In genomic region chr1:245875581-245876263, GRCh38 we compare ENCODE assay signal across 17 cellular contexts.
DNase-seq lines count a peak whose midpoint lies in the region; ATAC-seq and TF ChIP-seq lines count a peak whose summit lies in the region.
"Had no signal": no experiment of that assay in that cellular context is flagged by ENCODE, and none has a peak within 500 bp of the region (broad histone marks: within the 10 kb centered on the region; RNA-seq: fewer than 3 reads in every experiment).

No MANE protein-coding gene starts in this region.

- H3K36me3 Mint-ChIP-seq in CD4-positive, alpha-beta memory T cell, result peaks cover 2 to 19% of the 10 kb centered on the region in 2 donors
- H3K36me3 Mint-ChIP-seq: natural killer cell treated with Interleukin-12 subunit alpha and Interleukin-12 subunit beta and Interleukin-15 and Interleukin-18, amount 100 ng/mL, for 72 hours; stimulated activated effector memory CD8-positive, alpha-beta T cell treated with anti-CD3 and anti-CD28 coated beads, Interleukin-12 subunit alpha, Interleukin-12 subunit beta, amount 100 ng/mL, for 72 hours had no signal

- TF ChIP-seq CTCF in heart right ventricle (IDR thresholded peaks at IDR 0.05) (no peak), right atrium auricular region (IDR thresholded peaks at IDR 0.05) (no peak), SK-N-SH (IDR thresholded peaks at IDR 0.05) (no peak), fibroblast of the aortic adventitia (IDR thresholded peaks at IDR 0.05; ENCODE audit: insufficient read depth, low read length) (no peak), upper lobe of right lung (IDR thresholded peaks at IDR 0.05) (no peak)

- no peaks in the 10 kb centered on the region for H3K4me1 Mint-ChIP-seq in CD4-positive, alpha-beta memory T cell
- H3K4me1 Mint-ChIP-seq: activated T-helper 17 cell treated with anti-CD3 and anti-CD28 coated beads, Interleukin-2, amount 50 U/mL, for 72 hours; stimulated activated effector memory CD8-positive, alpha-beta T cell treated with anti-CD3 and anti-CD28 coated beads, Interleukin-12 subunit alpha, Interleukin-12 subunit beta, amount 100 ng/mL, for 72 hours had no signal

- H3K27me3 Mint-ChIP-seq in CD4-positive, alpha-beta memory T cell, result no peaks in the 10 kb centered on the region
- H3K27me3 Mint-ChIP-seq: activated T-helper 17 cell treated with anti-CD3 and anti-CD28 coated beads, Interleukin-2, amount 50 U/mL, for 72 hours; natural killer cell treated with Interleukin-12 subunit alpha and Interleukin-12 subunit beta and Interleukin-15 and Interleukin-18, amount 100 ng/mL, for 72 hours had no signal

- no peak overlapping the region for H3K27ac Mint-ChIP-seq in CD4-positive, alpha-beta memory T cell
- H3K27ac Mint-ChIP-seq: activated T-helper 17 cell treated with anti-CD3 and anti-CD28 coated beads, Interleukin-2, amount 50 U/mL, for 72 hours; natural killer cell treated with Interleukin-12 subunit alpha and Interleukin-12 subunit beta and Interleukin-15 and Interleukin-18, amount 100 ng/mL, for 72 hours; stimulated activated effector memory CD8-positive, alpha-beta T cell treated with anti-CD3 and anti-CD28 coated beads, Interleukin-12 subunit alpha, Interleukin-12 subunit beta, amount 100 ng/mL, for 72 hours; T-helper 2 cell treated with Interferon-gamma antibody and Interleukin-4, amounts not matched to agents 5 μg/mL and 100 μg/mL, for 36 hours had no signal

- H2AFZ ChIP-seq in SK-N-SH (ENCODE audit: low read depth), result no peak overlapping the region

- H4K20me1 ChIP-seq in SK-N-SH (ENCODE audit: insufficient read depth), result no peaks in the 10 kb centered on the region

- H3K9me3 ChIP-seq in heart right ventricle (no peaks in the 10 kb centered on the region), right atrium auricular region (no peaks in the 10 kb centered on the region), SK-N-SH (no peaks in the 10 kb centered on the region), upper lobe of right lung (no peaks in the 10 kb centered on the region)
- H3K9me3 ChIP-seq in CD4-positive, alpha-beta memory T cell (ENCODE audit: control insufficient read depth in 1 of 2, low read length in 2 of 2), result no peaks in the 10 kb centered on the region
- H3K9me3 ChIP-seq: adrenal gland, gastroesophageal sphincter, prostate gland, thyroid gland had no signal

- peaks cover 28% of the 10 kb centered on the region for H3F3A ChIP-seq in SK-N-SH (replicated peaks; ENCODE audit: insufficient read depth)

- H3K4me2 ChIP-seq in SK-N-SH, result peak overlapping the region; percentile 51

- H3K4me1 ChIP-seq in heart right ventricle (peaks cover 3 to 40% (median 17%) of the 10 kb centered on the region in 9 donors), right atrium auricular region (peaks cover 0 to 20% of the 10 kb centered on the region in 2 donors), SK-N-SH (ENCODE audit: control insufficient read depth in 1 of 2, insufficient read depth in 2 of 2, low read depth in 1 of 2, low read length in 1 of 2) (peaks cover 29 to 74% of the 10 kb centered on the region in 2 experiments), upper lobe of right lung (peaks cover 24% of the 10 kb centered on the region)
- H3K4me1 ChIP-seq in CD4-positive, alpha-beta memory T cell (ENCODE audit: insufficient read depth, low read length), result no peaks in the 10 kb centered on the region
- H3K4me1 ChIP-seq: prostate gland had no signal

- CTCF ChIA-PET in SK-N-SH (lab: Yijun Ruan, JAX), result interaction anchor here (0.6 to 4.0 kb wide), 9 partner anchors 13 to 128 kb away, joined by 3 to 22 read pairs (median 4); no protein-coding TSS in a partner anchor
- CTCF ChIA-PET in CD4-positive, alpha-beta memory T cell (lab: Charles Lee; ENCODE audit: partially characterized antibody), result interaction anchor here (1.3 kb wide), 1 partner anchor 128 kb away, joined by 3 read pairs; no protein-coding TSS in a partner anchor

- H3K27ac ChIP-seq in heart right ventricle (peak overlapping the region in 6 of 10 donors; percentile 1 to 70 (median 62)), right atrium auricular region (no peak overlapping the region), SK-N-SH (ENCODE audit: low read depth in 2 of 2, low read length in 1 of 2) (peak overlapping the region; percentile 96 to 100), upper lobe of right lung (peak overlapping the region; percentile 66)
- H3K27ac ChIP-seq in CD4-positive, alpha-beta memory T cell (ENCODE audit: low read depth, low read length), result no peak overlapping the region

- peak overlapping the region; percentile 60; the same call in 1 of the 2 replicates for H3K9ac ChIP-seq in SK-N-SH

- TF ChIP-seq RAD21 in SK-N-SH (IDR thresholded peaks at IDR 0.05; ENCODE audit: low read length), result peak; percentile 34

- WGBS in heart right ventricle, 2 donors, result 62 to 68% methylated on average over 4 of the region's 4 CpGs
- WGBS in SK-N-SH (ENCODE audit: low lambda C conversion rate), result 57% methylated on average over 4 of the region's 4 CpGs

- H3K79me2 ChIP-seq in SK-N-SH (ENCODE audit: insufficient read depth), result no peaks in the 10 kb centered on the region

- no peak for DNase-seq in heart right ventricle
- DNase-seq in right atrium auricular region (ENCODE audit: low spot score), result no peak
- peak; percentile 33 for DNase-seq in SK-N-SH
- peak; percentile 44 for DNase-seq in fibroblast of the aortic adventitia (ENCODE audit: low read depth)
- DNase-seq in upper lobe of right lung, result no peak
- no peak for DNase-seq in CD4-positive, alpha-beta memory T cell
- no peak for DNase-seq in H4 (ENCODE audit: low spot score)
- DNase-seq in RPMI8226, result no peak

- H3K36me3 ChIP-seq in heart right ventricle (no peaks in the 10 kb centered on the region), right atrium auricular region (no peaks in the 10 kb centered on the region), SK-N-SH (replicated peaks in 1 of 2; ENCODE audit: control insufficient read depth in 1 of 2, insufficient read depth in 2 of 2, low read length in 1 of 2) (no peaks in the 10 kb centered on the region), upper lobe of right lung (no peaks in the 10 kb centered on the region)
- H3K36me3 ChIP-seq in CD4-positive, alpha-beta memory T cell (ENCODE audit: insufficient read depth, low read length), result no peaks in the 10 kb centered on the region
- H3K36me3 ChIP-seq: adrenal gland, gastroesophageal sphincter, prostate gland, thyroid gland had no signal

- H3K9me3 Mint-ChIP-seq in CD4-positive, alpha-beta memory T cell, result no peaks in the 10 kb centered on the region
- H3K9me3 Mint-ChIP-seq: activated T-helper 17 cell treated with anti-CD3 and anti-CD28 coated beads, Interleukin-2, amount 50 U/mL, for 72 hours; natural killer cell treated with Interleukin-12 subunit alpha and Interleukin-12 subunit beta and Interleukin-15 and Interleukin-18, amount 100 ng/mL, for 72 hours; stimulated activated effector memory CD8-positive, alpha-beta T cell treated with anti-CD3 and anti-CD28 coated beads, Interleukin-12 subunit alpha, Interleukin-12 subunit beta, amount 100 ng/mL, for 72 hours; T-helper 2 cell treated with Interferon-gamma antibody and Interleukin-4, amounts not matched to agents 5 μg/mL and 100 μg/mL, for 36 hours had no signal

- POLR2A ChIA-PET in SK-N-SH (lab: Yijun Ruan, JAX), result interaction anchor here (0.7 to 1.5 kb wide), 5 partner anchors 69 to 722 kb away, joined by 3 to 11 read pairs (median 3); no protein-coding TSS in a partner anchor
- POLR2A ChIA-PET in CD4-positive, alpha-beta memory T cell (lab: Charles Lee; ENCODE audit: partially characterized antibody), result no interaction called here

- H3K4me3 ChIP-seq in heart right ventricle (no peak overlapping the region), right atrium auricular region (no peak overlapping the region), SK-N-SH (ENCODE audit: low read depth in 2 of 2, low read length in 1 of 2) (no peak overlapping the region), fibroblast of the aortic adventitia (ENCODE audit: low read depth, low read length) (no peak overlapping the region), upper lobe of right lung (no peak overlapping the region)
- H3K4me3 ChIP-seq in CD4-positive, alpha-beta memory T cell (ENCODE audit: low read length in 2 of 2), result no peak overlapping the region
- H3K4me3 ChIP-seq: adrenal gland, gastroesophageal sphincter, prostate gland, thyroid gland had no signal

- TF ChIP-seq EP300 in SK-N-SH (IDR thresholded peaks at IDR 0.05; ENCODE audit: borderline replicate concordance in 1 of 2, low read depth in 1 of 2, low read length in 1 of 2), result no peak

- intact Hi-C loops in heart right ventricle (cut with DNase I) (loop anchor here in 1 of 10 donors (10.0 kb wide), 1 partner anchor 119 kb away; no protein-coding TSS in a partner anchor), upper lobe of right lung (cut with DNase I) (no loop called here)
- intact Hi-C loops in CD4-positive, alpha-beta memory T cell (cut with micrococcal nuclease), result no loop called here

- ATAC-seq in heart right ventricle (peak in 3 of 8 donors; percentile 16 to 60 (median 51)), upper lobe of right lung (no peak)
- ATAC-seq: activated CD4-positive, CD25-positive, alpha-beta regulatory T cell treated with anti-CD3 and anti-CD28 coated beads, Interleukin-2, amount 50 U/mL, for 24 hours; activated T-helper 17 cell treated with anti-CD3 and anti-CD28 coated beads, Interleukin-2, amount 50 U/mL, for 72 hours; gastroesophageal sphincter; natural killer cell treated with Interleukin-12 subunit alpha and Interleukin-12 subunit beta and Interleukin-15 and Interleukin-18, amount 100 ng/mL, for 72 hours; stimulated activated effector memory CD8-positive, alpha-beta T cell treated with anti-CD3 and anti-CD28 coated beads, Interleukin-12 subunit alpha, Interleukin-12 subunit beta, amount 100 ng/mL, for 72 hours had no signal

- H3K27me3 ChIP-seq in heart right ventricle (no peaks in the 10 kb centered on the region), right atrium auricular region (no peaks in the 10 kb centered on the region), SK-N-SH (ENCODE audit: insufficient read depth) (no peaks in the 10 kb centered on the region), upper lobe of right lung (no peaks in the 10 kb centered on the region)
- H3K27me3 ChIP-seq in CD4-positive, alpha-beta memory T cell (ENCODE audit: insufficient read depth, low read length), result no peaks in the 10 kb centered on the region
- H3K27me3 ChIP-seq: adrenal gland, gastroesophageal sphincter, thyroid gland had no signal

- H3K9me2 ChIP-seq in SK-N-SH, result no peaks in the 10 kb centered on the region

- no peak overlapping the region for H3K4me3 Mint-ChIP-seq in CD4-positive, alpha-beta memory T cell
- H3K4me3 Mint-ChIP-seq: activated T-helper 17 cell treated with anti-CD3 and anti-CD28 coated beads, Interleukin-2, amount 50 U/mL, for 72 hours; natural killer cell treated with Interleukin-12 subunit alpha and Interleukin-12 subunit beta and Interleukin-15 and Interleukin-18, amount 100 ng/mL, for 72 hours; stimulated activated effector memory CD8-positive, alpha-beta T cell treated with anti-CD3 and anti-CD28 coated beads, Interleukin-12 subunit alpha, Interleukin-12 subunit beta, amount 100 ng/mL, for 72 hours; T-helper 2 cell treated with Interferon-gamma antibody and Interleukin-4, amounts not matched to agents 5 μg/mL and 100 μg/mL, for 36 hours had no signal

Comparison
In these comparisons a context has a peak if more than half of its experiments do, and no peak if none do; other contexts are left out.
1. H3K27ac ChIP-seq: peak in heart right ventricle (6 of 10), SK-N-SH (2 of 2) and upper lobe of right lung (single experiment); none in right atrium auricular region (0 of 2) and CD4-positive, alpha-beta memory T cell (single experiment).
2. DNase-seq: peak in SK-N-SH (single experiment) and fibroblast of the aortic adventitia (single experiment); none in heart right ventricle (0 of 2), right atrium auricular region (single experiment), upper lobe of right lung (single experiment), CD4-positive, alpha-beta memory T cell (0 of 5), H4 (single experiment) and RPMI8226 (single experiment).